1 cellular context compared by ENCODE assay signal in the genomic region with DNA sequence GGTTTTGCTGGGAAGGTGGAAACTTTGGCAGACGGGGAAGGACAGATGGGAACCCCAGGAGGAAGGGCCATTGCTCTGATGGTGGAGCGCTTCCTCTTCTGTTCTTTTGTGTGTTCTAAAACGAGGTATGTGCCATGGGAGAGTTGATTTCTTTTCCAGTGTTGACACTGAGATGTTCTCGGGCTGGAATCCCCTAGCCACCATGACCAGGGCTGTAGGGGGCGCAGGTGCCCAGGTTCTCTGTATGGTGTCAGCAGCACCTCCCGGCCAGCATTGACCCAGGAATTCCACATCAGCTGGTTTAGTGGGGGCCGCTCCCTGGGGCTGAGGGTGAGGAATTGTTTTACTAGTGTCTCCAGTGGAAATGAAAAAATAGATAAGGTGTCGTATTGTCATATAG.
TF ChIP-seq lines count a peak whose summit lies in the region.

No MANE protein-coding gene starts in this region.

TF ChIP-seq in SK-N-SH treated with all-trans-retinoic acid at 6 μM for 48 hours, 23 proteins besides CTCF, POLR2A, EP300 and RAD21 (continued from another document):
- TF ChIP-seq, protein P1, sequence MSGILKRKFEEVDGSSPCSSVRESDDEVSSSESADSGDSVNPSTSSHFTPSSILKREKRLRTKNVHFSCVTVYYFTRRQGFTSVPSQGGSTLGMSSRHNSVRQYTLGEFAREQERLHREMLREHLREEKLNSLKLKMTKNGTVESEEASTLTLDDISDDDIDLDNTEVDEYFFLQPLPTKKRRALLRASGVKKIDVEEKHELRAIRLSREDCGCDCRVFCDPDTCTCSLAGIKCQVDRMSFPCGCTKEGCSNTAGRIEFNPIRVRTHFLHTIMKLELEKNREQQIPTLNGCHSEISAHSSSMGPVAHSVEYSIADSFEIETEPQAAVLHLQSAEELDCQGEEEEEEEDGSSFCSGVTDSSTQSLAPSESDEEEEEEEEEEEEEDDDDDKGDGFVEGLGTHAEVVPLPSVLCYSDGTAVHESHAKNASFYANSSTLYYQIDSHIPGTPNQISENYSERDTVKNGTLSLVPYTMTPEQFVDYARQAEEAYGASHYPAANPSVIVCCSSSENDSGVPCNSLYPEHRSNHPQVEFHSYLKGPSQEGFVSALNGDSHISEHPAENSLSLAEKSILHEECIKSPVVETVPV (CRISPR knock-in tag; IDR thresholded peaks at IDR 0.05), result no peak
